ENCODE assay signal across 16 cellular contexts in genomic region chr7:135743907-135744789, GRCh38. TPM values are rescaled to one million over a fixed set of nuclear protein-coding genes. Genes with fewer than 3 reads are reported as not detected.
DNase-seq lines count a peak whose midpoint lies in the region; ATAC-seq, FAIRE-seq and TF ChIP-seq lines count a peak whose summit lies in the region.
"Had no signal": no experiment of that assay in that cellular context is flagged by ENCODE, and none has a peak within 500 bp of the region (broad histone marks: within the 10 kb centered on the region; RNA-seq: fewer than 3 reads in every experiment).

No MANE protein-coding gene starts in this region.

- no peak for TF ChIP-seq RAD21 in HepG2 (CRISPR knock-in tag; IDR thresholded peaks at IDR 0.05)

- no peak overlapping the region for H3K4me3 Mint-ChIP-seq in astrocyte (ENCODE audit: unreplicated experiment)
- H3K4me3 Mint-ChIP-seq: activated CD8-positive, alpha-beta T cell treated with anti-CD3 and anti-CD28 coated beads for 36 hours; activated naive CD8-positive, alpha-beta T cell treated with anti-CD3 and anti-CD28 coated beads, Interleukin-2, amount 10 ng/mL, durations not matched to agents 7 days and 5 days; neural crest cell had no signal

- H3K9me3 ChIP-seq in astrocyte (ENCODE audit: insufficient read depth, low read depth, low read length): no peaks in the 10 kb centered on the region
- H3K9me3 ChIP-seq in thoracic aorta: no peaks in the 10 kb centered on the region
- H3K9me3 ChIP-seq in HepG2 (ENCODE audit: low read length): no peaks in the 10 kb centered on the region

- peaks cover 8% of the 10 kb centered on the region for H3K4me1 Mint-ChIP-seq in astrocyte (ENCODE audit: low read depth, unreplicated experiment)
- H3K4me1 Mint-ChIP-seq: activated naive CD8-positive, alpha-beta T cell treated with anti-CD3 and anti-CD28 coated beads, Interleukin-2, amount 10 ng/mL, durations not matched to agents 7 days and 5 days had no signal

- peaks cover 1% of the 10 kb centered on the region for H3K9me3 Mint-ChIP-seq in astrocyte (ENCODE audit: unreplicated experiment)
- H3K9me3 Mint-ChIP-seq: activated CD8-positive, alpha-beta T cell treated with anti-CD3 and anti-CD28 coated beads for 36 hours; activated naive CD8-positive, alpha-beta T cell treated with anti-CD3 and anti-CD28 coated beads, Interleukin-2, amount 10 ng/mL, durations not matched to agents 7 days and 5 days; neural crest cell had no signal

- intact Hi-C loops in Right ventricle myocardium superior (cut with DNase I): no loop called here
- intact Hi-C loops in HepG2 (cut with micrococcal nuclease; ENCODE audit: unreplicated experiment): no loop called here

- no peak overlapping the region for H3K27ac Mint-ChIP-seq in astrocyte (ENCODE audit: unreplicated experiment)
- H3K27ac Mint-ChIP-seq: activated CD8-positive, alpha-beta T cell treated with anti-CD3 and anti-CD28 coated beads for 36 hours; activated naive CD8-positive, alpha-beta T cell treated with anti-CD3 and anti-CD28 coated beads, Interleukin-2, amount 10 ng/mL, durations not matched to agents 7 days and 5 days had no signal

- no peak for TF ChIP-seq CTCF in astrocyte (IDR thresholded peaks at IDR 0.05; ENCODE audit: insufficient read depth, low read depth, low read length)
- TF ChIP-seq CTCF in thoracic aorta (IDR thresholded peaks at IDR 0.05): no peak
- TF ChIP-seq CTCF in HepG2 (CRISPR knock-in tag; IDR thresholded peaks at IDR 0.05): no peak

- FAIRE-seq in astrocyte (lab: Jason Lieb, UNC): no peak
- FAIRE-seq in HepG2 (lab: Jason Lieb, UNC): no peak
- FAIRE-seq: endometrium had no signal

- TF ChIP-seq EP300 in HepG2 (IDR thresholded peaks at IDR 0.05; ENCODE audit: low read depth in 2 of 2, low read length in 2 of 2): no peak
- TF ChIP-seq EP300 in HepG2 (CRISPR knock-in tag; IDR thresholded peaks at IDR 0.05; ENCODE audit: borderline replicate concordance): no peak

- H3K27ac ChIP-seq in astrocyte (ENCODE audit: low read depth, low read length) (peak overlapping the region; percentile 94), thoracic aorta (peak overlapping the region; percentile 80 to 97), HepG2 (ENCODE audit: extremely low read length, insufficient read depth, low read length) (no peak overlapping the region), caudate nucleus (ENCODE audit: low read depth, low read length) (no peak overlapping the region)

- no peaks in the 10 kb centered on the region for H3K27me3 ChIP-seq in astrocyte (ENCODE audit: insufficient read depth, low read length)
- H3K27me3 ChIP-seq in thoracic aorta (replicated peaks; ENCODE audit: insufficient read depth): no peaks in the 10 kb centered on the region
- peaks cover 1 to 28% of the 10 kb centered on the region in 2 experiments; a peak in 3 of 5 replicates for H3K27me3 ChIP-seq in HepG2 (ENCODE audit: control insufficient read depth in 1 of 2, insufficient read depth in 2 of 2, low read length in 2 of 2)

- no TSS peak for BruUV-seq in HepG2 (replicated peaks; lab: Mats Ljungman, UMichigan)

- H3K36me3 Mint-ChIP-seq in astrocyte (ENCODE audit: low read depth, unreplicated experiment): no peaks in the 10 kb centered on the region
- H3K36me3 Mint-ChIP-seq: activated naive CD8-positive, alpha-beta T cell treated with anti-CD3 and anti-CD28 coated beads, Interleukin-2, amount 10 ng/mL, durations not matched to agents 7 days and 5 days had no signal

- H3K4me1 ChIP-seq in astrocyte (ENCODE audit: insufficient read depth, low read length) (peaks cover 31% of the 10 kb centered on the region), thoracic aorta (ENCODE audit: control insufficient read depth in 1 of 2, low read depth in 2 of 2) (peaks cover 16 to 69% of the 10 kb centered on the region in 2 donors), HepG2 (ENCODE audit: insufficient read depth, low read length) (no peaks in the 10 kb centered on the region)

- peak; percentile 2 for ATAC-seq in Right ventricle myocardium superior (ENCODE audit: poor library complexity)
- no peak for ATAC-seq in thoracic aorta (ENCODE audit: insufficient number of reproducible peaks, low FRiP score, low read depth)
- no peak for ATAC-seq in HG02798 (IDR thresholded peaks at IDR 0.05; ENCODE audit: poor library complexity, unreplicated experiment)
- no peak for ATAC-seq in HepG2
- ATAC-seq: activated CD8-positive, alpha-beta T cell treated with anti-CD3 and anti-CD28 coated beads for 36 hours had no signal

- H3K9ac ChIP-seq in astrocyte (ENCODE audit: low read length): peak overlapping the region; percentile 39
- no peak overlapping the region for H3K9ac ChIP-seq in HepG2 (ENCODE audit: insufficient read depth, low read depth, low read length)

- POLR2A ChIA-PET in HepG2 (lab: Yijun Ruan, JAX): no interaction called here

- TF ChIP-seq POLR2A in HepG2 (IDR thresholded peaks at IDR 0.05; ENCODE audit: insufficient read depth in 1 of 2, low read depth in 2 of 2, low read length in 2 of 2): no peak

- H3K27me3 Mint-ChIP-seq in astrocyte (ENCODE audit: low read depth, unreplicated experiment): peaks cover 22% of the 10 kb centered on the region

- no peaks in the 10 kb centered on the region for H3K79me2 ChIP-seq in astrocyte (ENCODE audit: insufficient read depth, low read length)
- no peaks in the 10 kb centered on the region for H3K79me2 ChIP-seq in HepG2 (ENCODE audit: insufficient read depth, low read length)

- H4K20me1 ChIP-seq in astrocyte (ENCODE audit: insufficient read depth, low read length): no peaks in the 10 kb centered on the region
- H4K20me1 ChIP-seq in HepG2 (ENCODE audit: insufficient read depth, low read length): no peaks in the 10 kb centered on the region

- in situ Hi-C loops in HepG2 (cut with HindIII; ENCODE audit: extremely low pct_ligation_motif_present, low pct_unique_long_range_greater_than_20kb): no loop called here

- H3K36me3 ChIP-seq in astrocyte (ENCODE audit: insufficient read depth, low read length): no peaks in the 10 kb centered on the region
- H3K36me3 ChIP-seq in thoracic aorta: no peaks in the 10 kb centered on the region
- H3K36me3 ChIP-seq in HepG2 (replicated peaks in 1 of 2; ENCODE audit: control insufficient read depth in 1 of 2, insufficient read depth in 2 of 2, low read length in 2 of 2): no peaks in the 10 kb centered on the region

- CTCF ChIA-PET in HepG2 (lab: Yijun Ruan, JAX; ENCODE audit: low intra/inter-chr PET ratio, low total read pairs): no interaction called here

- peak; percentile 74 for DNase-seq in NCI-H1092 treated with DMSO at 0.1 percent for 48 hours (lab: John Stamatoyannopoulos, UW)
- DNase-seq in astrocyte (ENCODE audit: low read depth): peak; percentile 86
- DNase-seq in Right ventricle myocardium superior: peak; percentile 50
- DNase-seq in thoracic aorta (ENCODE audit: low spot score): no peak
- DNase-seq in SW480 (ENCODE audit: low spot score): no peak
- no peak for DNase-seq in HepG2 (ENCODE audit: low spot score)
- no peak for DNase-seq in caudate nucleus (lab: John Stamatoyannopoulos, UW)
- DNase-seq: activated CD8-positive, alpha-beta T cell treated with anti-CD3 and anti-CD28 coated beads for 36 hours; activated naive CD8-positive, alpha-beta T cell treated with anti-CD3 and anti-CD28 coated beads, Interleukin-2, amount 10 ng/mL, durations not matched to agents 7 days and 5 days; stimulated activated CD4-positive, alpha-beta T cell treated with anti-CD3 and anti-CD28 coated beads, Interleukin-1b, Interleukin-23, amount 100 ng/mL, for 48 hours had no signal

- H3K4me3 ChIP-seq in astrocyte (ENCODE audit: insufficient read depth, low read depth, low read length) (no peak overlapping the region), thoracic aorta (peak overlapping the region; percentile 60), HepG2 (replicated peaks in 1 of 3; ENCODE audit: insufficient read depth in 1 of 3, low read depth in 2 of 3, low read length in 3 of 3) (no peak overlapping the region)

- H2AFZ ChIP-seq in astrocyte (ENCODE audit: low read depth, low read length): peak overlapping the region; percentile 54
- H2AFZ ChIP-seq in HepG2 (ENCODE audit: low read length): no peak overlapping the region

- H3K4me2 ChIP-seq in astrocyte (ENCODE audit: low read length): peak overlapping the region; percentile 74
- H3K4me2 ChIP-seq in HepG2 (ENCODE audit: low read depth, low read length): no peak overlapping the region

- WGBS in HepG2 (ENCODE audit: low lambda C conversion rate): 4% methylated on average over 14 of the region's 14 CpGs

RNA-seq across cellular contexts. Expression of gene FAM180A, which starts 4.5 kb away (rescaled TPM):
- not detected in 2 replicates for total RNA-seq in astrocyte
- 5.9 TPM for total RNA-seq in Right ventricle myocardium superior
- total RNA-seq in thoracic aorta: 100 to 1,000 TPM in 1 of 2 donors, 10 to 100 TPM in 1; 79.1 to 133 TPM
- total RNA-seq in HepG2 (2016; rRNA removed; fragmentation: Illumina TruSeq; extraction: Trizol): not detected in 2 replicates
- not detected in 2 replicates for total RNA-seq in HepG2 (2016; cell fraction: cytosol; rRNA removed; fragmentation: Illumina TruSeq; extraction: Trizol; ENCODE audit: low read depth)
- not detected in 2 replicates for total RNA-seq in HepG2 (2016; cell fraction: insoluble cytoplasmic fraction; rRNA removed; fragmentation: Illumina TruSeq; extraction: Trizol)
- total RNA-seq in HepG2 (2016; cell fraction: membrane; rRNA removed; fragmentation: Illumina TruSeq; extraction: Trizol): not detected in 2 replicates
- not detected in 2 replicates for total RNA-seq in HepG2 (2016; cell fraction: nucleus; rRNA removed; fragmentation: Illumina TruSeq; extraction: Trizol)
- not detected in 2 replicates for polyA plus RNA-seq in HepG2 (2011; rRNA removed)
- not detected in 2 replicates for polyA plus RNA-seq in HepG2 (2011; cell fraction: cytosol; rRNA removed)
- polyA plus RNA-seq in HepG2 (2011; cell fraction: nucleus; rRNA removed): not detected in 2 replicates
- not detected in 2 replicates for polyA plus RNA-seq in HepG2 (2012)
- not detected in 2 replicates for polyA plus RNA-seq in HepG2 (2016; cell fraction: cytosol; fragmentation: Illumina TruSeq; extraction: Trizol; ENCODE audit: low read depth)
- not detected in 2 replicates for polyA plus RNA-seq in HepG2 (2016; cell fraction: insoluble cytoplasmic fraction; fragmentation: Illumina TruSeq; extraction: Trizol; ENCODE audit: low read depth)
- polyA plus RNA-seq in HepG2 (2016; cell fraction: membrane; fragmentation: Illumina TruSeq; extraction: Trizol; ENCODE audit: low read depth): not detected in 2 replicates
- not detected in 2 replicates for polyA plus RNA-seq in HepG2 (2016; cell fraction: nucleus; fragmentation: Illumina TruSeq; extraction: Trizol; ENCODE audit: insufficient read depth, low read depth)
- polyA minus RNA-seq in HepG2 (2011; rRNA and poly(A)+ RNA removed; ENCODE audit: low replicate concordance): 0.14 TPM in 1 of 2 replicates, not detected in the other
- polyA minus RNA-seq in HepG2 (2011; cell fraction: cytosol; rRNA and poly(A)+ RNA removed): not detected in 2 replicates
- not detected in 2 replicates for polyA minus RNA-seq in HepG2 (2011; cell fraction: nucleus; rRNA and poly(A)+ RNA removed)
- total RNA-seq: activated CD8-positive, alpha-beta T cell treated with anti-CD3 and anti-CD28 coated beads for 36 hours; activated naive CD8-positive, alpha-beta T cell treated with anti-CD3 and anti-CD28 coated beads, Interleukin-2, amount 10 ng/mL, durations not matched to agents 7 days and 5 days; kidney epithelial cell; NCI-H460; neural crest cell; T-helper 1 cell treated with Interleukin-12 subunit alpha and Interleukin-12 subunit beta and Interleukin-4 antibody, amounts not matched to agents 30 ng/mL and 1 ng/mL, for 36 hours had no signal

RNA-seq across cellular contexts. Expression of gene SLC13A4, which starts 16.2 kb away (rescaled TPM):
- total RNA-seq in astrocyte: 0.07 TPM in 1 of 2 replicates, not detected in the other
- total RNA-seq in Right ventricle myocardium superior: not detected
- 1 to 10 TPM; 2.0 to 2.1 TPM for total RNA-seq in thoracic aorta
- total RNA-seq in HepG2 (2016; rRNA removed; fragmentation: Illumina TruSeq; extraction: Trizol): not detected in 2 replicates
- not detected in 2 replicates for total RNA-seq in HepG2 (2016; cell fraction: cytosol; rRNA removed; fragmentation: Illumina TruSeq; extraction: Trizol; ENCODE audit: low read depth)
- total RNA-seq in HepG2 (2016; cell fraction: insoluble cytoplasmic fraction; rRNA removed; fragmentation: Illumina TruSeq; extraction: Trizol): not detected in 2 replicates
- total RNA-seq in HepG2 (2016; cell fraction: membrane; rRNA removed; fragmentation: Illumina TruSeq; extraction: Trizol): not detected in 2 replicates
- total RNA-seq in HepG2 (2016; cell fraction: nucleus; rRNA removed; fragmentation: Illumina TruSeq; extraction: Trizol): not detected in 2 replicates
- 0.04 and 0.08 TPM in 2 replicates for polyA plus RNA-seq in HepG2 (2011; rRNA removed)
- 0.04 and 0.05 TPM in 2 replicates for polyA plus RNA-seq in HepG2 (2011; cell fraction: cytosol; rRNA removed)
- polyA plus RNA-seq in HepG2 (2011; cell fraction: nucleus; rRNA removed): 0.13 TPM in 1 of 2 replicates, not detected in the other
- 0.24 and 0.27 TPM in 2 replicates for polyA plus RNA-seq in HepG2 (2012)
- not detected in 2 replicates for polyA plus RNA-seq in HepG2 (2016; cell fraction: cytosol; fragmentation: Illumina TruSeq; extraction: Trizol; ENCODE audit: low read depth)
- polyA plus RNA-seq in HepG2 (2016; cell fraction: insoluble cytoplasmic fraction; fragmentation: Illumina TruSeq; extraction: Trizol; ENCODE audit: low read depth): not detected in 2 replicates
- polyA plus RNA-seq in HepG2 (2016; cell fraction: membrane; fragmentation: Illumina TruSeq; extraction: Trizol; ENCODE audit: low read depth): not detected in 2 replicates
- polyA plus RNA-seq in HepG2 (2016; cell fraction: nucleus; fragmentation: Illumina TruSeq; extraction: Trizol; ENCODE audit: insufficient read depth, low read depth): not detected in 2 replicates
- polyA minus RNA-seq in HepG2 (2011; rRNA and poly(A)+ RNA removed; ENCODE audit: low replicate concordance): not detected in 2 replicates
- not detected in 2 replicates for polyA minus RNA-seq in HepG2 (2011; cell fraction: cytosol; rRNA and poly(A)+ RNA removed)
- not detected in 2 replicates for polyA minus RNA-seq in HepG2 (2011; cell fraction: nucleus; rRNA and poly(A)+ RNA removed)
- total RNA-seq: activated CD8-positive, alpha-beta T cell treated with anti-CD3 and anti-CD28 coated beads for 36 hours; activated naive CD8-positive, alpha-beta T cell treated with anti-CD3 and anti-CD28 coated beads, Interleukin-2, amount 10 ng/mL, durations not matched to agents 7 days and 5 days; NCI-H460; T-helper 1 cell treated with Interleukin-12 subunit alpha and Interleukin-12 subunit beta and Interleukin-4 antibody, amounts not matched to agents 30 ng/mL and 1 ng/mL, for 36 hours had no signal

Comparison
In these comparisons a context has a peak if more than half of its experiments do, and no peak if none do; other contexts are left out.
1. DNase-seq: peak in NCI-H1092 treated with DMSO at 0.1 percent for 48 hours (single experiment), astrocyte (single experiment) and Right ventricle myocardium superior (single experiment); none in thoracic aorta (single experiment), SW480 (single experiment), HepG2 (single experiment) and caudate nucleus (0 of 61).
2. H3K27ac ChIP-seq: peak in astrocyte (single experiment) and thoracic aorta (2 of 2); none in HepG2 (single experiment) and caudate nucleus (single experiment).
3. RNA of gene FAM180A, which starts 4.5 kb away (total RNA-seq): 79.1 to 133 TPM in thoracic aorta; 5.9 TPM in Right ventricle myocardium superior (single experiment), not detected in astrocyte and not detected in HepG2; every median in the first group is over 10 times any median in the second.